Comparison of ENCODE assay signal across 20 cellular contexts in the genomic region with DNA sequence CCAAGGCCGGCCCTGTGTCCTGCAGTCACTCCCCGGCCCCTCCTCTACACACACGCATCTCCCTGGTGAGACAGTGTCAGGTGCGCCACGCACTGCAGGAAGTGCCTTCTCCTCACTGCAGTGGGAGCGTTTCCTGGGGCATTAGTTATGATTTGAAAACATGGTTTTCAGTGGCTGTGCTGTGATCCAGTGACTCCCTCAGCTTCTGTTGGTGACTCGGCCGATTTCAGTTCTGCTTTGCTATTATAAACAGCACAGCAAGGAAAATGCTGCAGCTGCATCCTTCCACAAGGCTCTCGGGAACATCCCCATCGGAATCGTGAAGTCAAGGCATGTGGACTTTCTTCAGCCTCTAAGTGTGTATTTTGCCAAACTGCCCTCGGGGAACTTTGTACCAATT. TPM values are rescaled to one million over a fixed set of nuclear protein-coding genes. Genes with fewer than 3 reads are reported as not detected.
A peak's percentile ranks its signal among the peaks of the same experiment; 100 is the strongest.
DNase-seq lines count a peak whose midpoint lies in the region; FAIRE-seq and TF ChIP-seq lines count a peak whose summit lies in the region.
"Had no signal": no experiment of that assay in that cellular context is flagged by ENCODE, and none has a peak within 500 bp of the region (broad histone marks: within the 10 kb centered on the region; RNA-seq: fewer than 3 reads in every experiment).

No MANE protein-coding gene starts in this region.

- FAIRE-seq in GM12891 (lab: Jason Lieb, UNC): no peak
- FAIRE-seq: GM19239, H1, RCC 7860 had no signal

- in situ Hi-C loops in GM13977 (cut with MboI; ENCODE audit: low pct_unique_long_range_greater_than_20kb, low sequenced_read_pairs, unreplicated experiment): no loop called here

- H3K27me3 ChIP-seq in endodermal cell (ENCODE audit: control insufficient read depth, insufficient read depth, low read length, poor library complexity, severe bottlenecking) (no peaks in the 10 kb centered on the region), sigmoid colon (no peaks in the 10 kb centered on the region), prostate gland (replicated peaks; ENCODE audit: insufficient read depth) (no peaks in the 10 kb centered on the region)
- H3K27me3 ChIP-seq: tibial artery had no signal

- TF ChIP-seq POLR2A in NB4 (IDR thresholded peaks at IDR 0.05; ENCODE audit: extremely low read depth, insufficient read length) (no peak), sigmoid colon (IDR thresholded peaks at IDR 0.05) (no peak), prostate gland (IDR thresholded peaks at IDR 0.05) (no peak), GM12891 (IDR thresholded peaks at IDR 0.05; ENCODE audit: low read depth, low read length) (no peak)

- no peak overlapping the region for H3K4me3 ChIP-seq in NB4 (ENCODE audit: low read depth, low read length)
- no peak overlapping the region for H3K4me3 ChIP-seq in endodermal cell (ENCODE audit: low read length)
- no peak overlapping the region for H3K4me3 ChIP-seq in sigmoid colon
- no peak overlapping the region for H3K4me3 ChIP-seq in prostate gland
- H3K4me3 ChIP-seq: tibial artery had no signal

- H3K27me3 Mint-ChIP-seq in endodermal cell (ENCODE audit: insufficient read depth): no peaks in the 10 kb centered on the region
- H3K27me3 Mint-ChIP-seq in activated naive CD4-positive, alpha-beta T cell treated with anti-CD3 and anti-CD28 coated beads for 36 hours (ENCODE audit: low read depth): no peaks in the 10 kb centered on the region
- H3K27me3 Mint-ChIP-seq: activated T-helper 17 cell treated with anti-CD3 and anti-CD28 coated beads, Interleukin-2, amount 50 U/mL, for 72 hours; brain had no signal

- no peaks in the 10 kb centered on the region for H3K9me3 Mint-ChIP-seq in endodermal cell
- no peaks in the 10 kb centered on the region for H3K9me3 Mint-ChIP-seq in activated naive CD4-positive, alpha-beta T cell treated with anti-CD3 and anti-CD28 coated beads for 36 hours
- H3K9me3 Mint-ChIP-seq: activated T-helper 17 cell treated with anti-CD3 and anti-CD28 coated beads, Interleukin-2, amount 50 U/mL, for 72 hours; brain; mesothelial cell of epicardium had no signal

- H3K27ac ChIP-seq in endodermal cell (ENCODE audit: low read depth, low read length) (no peak overlapping the region), sigmoid colon (no peak overlapping the region), prostate gland (no peak overlapping the region)
- H3K27ac ChIP-seq: tibial artery had no signal

- peak overlapping the region; percentile 68 for H3K27ac Mint-ChIP-seq in endodermal cell
- no peak overlapping the region for H3K27ac Mint-ChIP-seq in activated naive CD4-positive, alpha-beta T cell treated with anti-CD3 and anti-CD28 coated beads for 36 hours
- H3K27ac Mint-ChIP-seq: activated T-helper 17 cell treated with anti-CD3 and anti-CD28 coated beads, Interleukin-2, amount 50 U/mL, for 72 hours; mesothelial cell of epicardium had no signal

- CTCF ChIA-PET in activated naive CD4-positive, alpha-beta T cell treated with anti-CD3 and anti-CD28 coated beads for 36 hours (lab: Charles Lee): interaction anchor here (0.8 kb wide), 1 partner anchor 153 kb away, joined by 3 read pairs; no protein-coding TSS in a partner anchor

- H3K4me3 Mint-ChIP-seq in endodermal cell: no peak overlapping the region
- H3K4me3 Mint-ChIP-seq in activated naive CD4-positive, alpha-beta T cell treated with anti-CD3 and anti-CD28 coated beads for 36 hours: no peak overlapping the region
- H3K4me3 Mint-ChIP-seq: activated T-helper 17 cell treated with anti-CD3 and anti-CD28 coated beads, Interleukin-2, amount 50 U/mL, for 72 hours; brain; mesothelial cell of epicardium had no signal

- H3K4me1 ChIP-seq in endodermal cell (ENCODE audit: control insufficient read depth, insufficient read depth, low read length) (no peaks in the 10 kb centered on the region), sigmoid colon (no peaks in the 10 kb centered on the region), prostate gland (replicated peaks) (no peaks in the 10 kb centered on the region)
- H3K4me1 ChIP-seq: tibial artery had no signal

- TF ChIP-seq CTCF in GM13977 (IDR thresholded peaks at IDR 0.05; ENCODE audit: extremely low read depth, insufficient read depth, missing control alignments) (no peak), NB4 (IDR thresholded peaks at IDR 0.05; ENCODE audit: low read depth, low read length) (no peak), endodermal cell (conservative IDR thresholded peaks at IDR 0.05) (no peak), sigmoid colon (IDR thresholded peaks at IDR 0.05) (no peak), prostate gland (IDR thresholded peaks at IDR 0.05) (no peak)

- H3K4me1 Mint-ChIP-seq in endodermal cell: no peaks in the 10 kb centered on the region
- no peaks in the 10 kb centered on the region for H3K4me1 Mint-ChIP-seq in activated naive CD4-positive, alpha-beta T cell treated with anti-CD3 and anti-CD28 coated beads for 36 hours (ENCODE audit: low read depth)
- H3K4me1 Mint-ChIP-seq: activated T-helper 17 cell treated with anti-CD3 and anti-CD28 coated beads, Interleukin-2, amount 50 U/mL, for 72 hours; brain; mesothelial cell of epicardium had no signal

- no peak for TF ChIP-seq EP300 in sigmoid colon (IDR thresholded peaks at IDR 0.05)

- DNase-seq in GM13977 (ENCODE audit: low spot score) (peak; percentile 12), NB4 (ENCODE audit: low read depth) (peak; percentile 30), endodermal cell (no peak), sigmoid colon (peak; percentile 48), prostate gland (ENCODE audit: low spot score) (no peak), GM12891 (ENCODE audit: insufficient read length, low spot score) (no peak)
- DNase-seq in activated naive CD4-positive, alpha-beta T cell treated with anti-CD3 and anti-CD28 coated beads for 36 hours: no peak
- DNase-seq: activated CD4-positive, alpha-beta T cell treated with anti-CD3 and anti-CD28 coated beads for 1 hour; dermis blood vessel endothelial cell; erythroblast; left colon; NCI-H146; stimulated activated CD4-positive, alpha-beta T cell treated with anti-CD3 and anti-CD28 coated beads, Interleukin-15, amount 100 ng/mL, for 24 hours had no signal

- H3K9me3 ChIP-seq in endodermal cell (ENCODE audit: control insufficient read depth, low read length) (no peaks in the 10 kb centered on the region), sigmoid colon (no peaks in the 10 kb centered on the region), prostate gland (no peaks in the 10 kb centered on the region)
- H3K9me3 ChIP-seq: tibial artery had no signal

- no peak overlapping the region for H3K9ac ChIP-seq in endodermal cell (ENCODE audit: extremely low read depth, low read length, poor library complexity, severe bottlenecking)

- H3K36me3 ChIP-seq in endodermal cell (ENCODE audit: control insufficient read depth, insufficient read depth, low read length): peaks cover 83% of the 10 kb centered on the region
- H3K36me3 ChIP-seq in sigmoid colon: peaks cover 8 to 90% (median 19%) of the 10 kb centered on the region in 4 donors
- peaks cover 0 to 3% of the 10 kb centered on the region in 2 donors for H3K36me3 ChIP-seq in prostate gland

- peaks cover 78% of the 10 kb centered on the region for H3K36me3 Mint-ChIP-seq in endodermal cell (ENCODE audit: low read depth)
- H3K36me3 Mint-ChIP-seq in activated naive CD4-positive, alpha-beta T cell treated with anti-CD3 and anti-CD28 coated beads for 36 hours (ENCODE audit: low read depth): no peaks in the 10 kb centered on the region

- WGBS in endodermal cell (ENCODE audit: insufficient coverage in 1 of 2, insufficient read length in 1 of 2), 2 experiments: 93 to 95% methylated on average over 6 to 12 of the region's 12 CpGs
- WGBS in sigmoid colon, 2 donors: 67 to 86% methylated on average over 12 of the region's 12 CpGs
- WGBS in prostate gland: 86% methylated on average over 12 of the region's 12 CpGs

- intact Hi-C loops in sigmoid colon (cut with DNase I) (no loop called here), prostate gland (cut with DNase I) (no loop called here)
- intact Hi-C loops in activated naive CD4-positive, alpha-beta T cell treated with anti-CD3 and anti-CD28 coated beads for 36 hours (cut with micrococcal nuclease): no loop called here

TF ChIP-seq in GM12891, 5 proteins besides CTCF, POLR2A, EP300 and RAD21:
- no peak for TF ChIP-seq TAF1 (IDR thresholded peaks at IDR 0.05; ENCODE audit: low read depth, low read length)
- no peak for TF ChIP-seq PAX5 (IDR thresholded peaks at IDR 0.05; ENCODE audit: insufficient read depth, low read length, severe bottlenecking)
- no peak for TF ChIP-seq POLR2AphosphoS5 (IDR thresholded peaks at IDR 0.05; ENCODE audit: low read depth, low read length)
- no peak; the same call in 1 of the 2 replicates for TF ChIP-seq SPI1 (IDR thresholded peaks at IDR 0.05; ENCODE audit: low read depth, low read length)
- no peak for TF ChIP-seq POU2F2 (IDR thresholded peaks at IDR 0.05; ENCODE audit: low read depth, low read length)

RNA-seq across cellular contexts. Expression of gene GINS1, which starts 54.3 kb away (rescaled TPM):
- total RNA-seq in endodermal cell: 10 to 100 TPM; 40.2 to 48.6 TPM
- 26.7 TPM for polyA plus RNA-seq in endodermal cell (2013, experiment 1 of 2)
- polyA plus RNA-seq in endodermal cell (2013, experiment 2 of 2): 30.4 TPM
- total RNA-seq in sigmoid colon: 1 to 10 TPM in 1 of 4 donors, under 1 TPM in 3; 0.28 to 1.4 (median 0.50) TPM
- polyA plus RNA-seq in sigmoid colon: 1 to 10 TPM; 1.2 to 7.6 (median 4.2) TPM
- total RNA-seq in prostate gland: 1 to 10 TPM; 2.2 to 6.0 TPM
- 10 to 100 TPM; 25.5 to 27.7 TPM for total RNA-seq in activated naive CD4-positive, alpha-beta T cell treated with anti-CD3 and anti-CD28 coated beads for 36 hours
- 7.8 TPM for polyA plus RNA-seq in GM12891 (2012; ENCODE audit: low read depth, missing spikeins)

Comparison
In these comparisons a context has a peak if more than half of its experiments do, and no peak if none do; other contexts are left out.
1. DNase-seq: peak in GM13977 (single experiment), NB4 (single experiment) and sigmoid colon (single experiment); none in endodermal cell (single experiment), prostate gland (single experiment), activated naive CD4-positive, alpha-beta T cell treated with anti-CD3 and anti-CD28 coated beads for 36 hours (single experiment) and GM12891 (single experiment).